In the genomic region with DNA sequence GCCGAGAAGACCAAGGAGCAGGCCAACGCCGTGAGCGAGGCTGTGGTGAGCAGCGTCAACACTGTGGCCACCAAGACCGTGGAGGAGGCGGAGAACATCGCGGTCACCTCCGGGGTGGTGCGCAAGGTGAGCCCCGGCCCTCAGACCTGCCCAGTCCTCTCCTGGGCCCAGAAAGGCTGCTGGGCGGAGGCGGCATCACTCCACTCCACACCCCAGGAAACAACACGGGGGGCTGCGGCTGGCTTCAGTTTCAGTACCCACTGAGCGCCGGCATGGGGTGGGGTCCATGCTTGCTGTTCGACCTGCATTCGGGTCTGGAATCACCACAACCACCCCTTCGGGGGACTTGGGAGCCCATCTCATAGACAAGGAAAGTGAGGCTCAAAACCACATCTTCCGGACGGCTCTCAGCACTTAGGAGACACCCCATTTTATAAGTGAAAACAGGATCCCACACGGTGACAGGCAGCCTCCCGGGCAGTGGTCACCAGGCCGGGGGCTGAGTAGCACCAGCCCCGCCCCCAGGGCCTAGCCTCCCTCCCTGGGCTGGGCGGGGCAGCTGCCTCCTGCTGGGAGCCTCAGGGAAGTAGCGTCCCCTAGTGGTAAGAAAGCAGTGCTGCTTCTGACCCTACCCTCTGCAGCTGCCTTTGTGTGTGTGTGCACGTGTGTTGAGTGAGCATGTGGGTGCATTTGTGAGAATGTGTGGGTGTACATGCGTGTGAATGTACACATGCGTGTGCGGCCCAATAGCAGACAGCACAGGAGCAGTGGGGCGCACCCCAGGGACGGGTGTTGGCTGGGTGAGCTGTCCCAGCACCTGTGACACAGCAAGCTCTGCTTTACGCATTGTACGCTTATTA, we compare ENCODE assay signal across 1 cellular context.
TF ChIP-seq lines count a peak whose summit lies in the region.

No MANE protein-coding gene starts in this region.

TF ChIP-seq in WTC11, 78 proteins besides CTCF, POLR2A, EP300 and RAD21 (continued from another document):
- TF ChIP-seq, protein P1, sequence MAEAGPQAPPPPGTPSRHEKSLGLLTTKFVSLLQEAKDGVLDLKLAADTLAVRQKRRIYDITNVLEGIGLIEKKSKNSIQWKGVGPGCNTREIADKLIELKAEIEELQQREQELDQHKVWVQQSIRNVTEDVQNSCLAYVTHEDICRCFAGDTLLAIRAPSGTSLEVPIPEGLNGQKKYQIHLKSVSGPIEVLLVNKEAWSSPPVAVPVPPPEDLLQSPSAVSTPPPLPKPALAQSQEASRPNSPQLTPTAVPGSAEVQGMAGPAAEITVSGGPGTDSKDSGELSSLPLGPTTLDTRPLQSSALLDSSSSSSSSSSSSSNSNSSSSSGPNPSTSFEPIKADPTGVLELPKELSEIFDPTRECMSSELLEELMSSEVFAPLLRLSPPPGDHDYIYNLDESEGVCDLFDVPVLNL (CRISPR knock-in tag; IDR thresholded peaks at IDR 0.05; ENCODE audit: borderline replicate concordance, low read depth) = no peak
- TF ChIP-seq, protein P2, sequence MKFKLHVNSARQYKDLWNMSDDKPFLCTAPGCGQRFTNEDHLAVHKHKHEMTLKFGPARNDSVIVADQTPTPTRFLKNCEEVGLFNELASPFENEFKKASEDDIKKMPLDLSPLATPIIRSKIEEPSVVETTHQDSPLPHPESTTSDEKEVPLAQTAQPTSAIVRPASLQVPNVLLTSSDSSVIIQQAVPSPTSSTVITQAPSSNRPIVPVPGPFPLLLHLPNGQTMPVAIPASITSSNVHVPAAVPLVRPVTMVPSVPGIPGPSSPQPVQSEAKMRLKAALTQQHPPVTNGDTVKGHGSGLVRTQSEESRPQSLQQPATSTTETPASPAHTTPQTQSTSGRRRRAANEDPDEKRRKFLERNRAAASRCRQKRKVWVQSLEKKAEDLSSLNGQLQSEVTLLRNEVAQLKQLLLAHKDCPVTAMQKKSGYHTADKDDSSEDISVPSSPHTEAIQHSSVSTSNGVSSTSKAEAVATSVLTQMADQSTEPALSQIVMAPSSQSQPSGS (CRISPR knock-in tag; IDR thresholded peaks at IDR 0.05; ENCODE audit: borderline replicate concordance, low read depth) = no peak
- TF ChIP-seq ZNF121 (CRISPR knock-in tag; IDR thresholded peaks at IDR 0.05) (no peak), FOXK1 (CRISPR knock-in tag; IDR thresholded peaks at IDR 0.05) (0 out of 2 replicates have a peak, but pooled peaks have one; percentile 1), MXD4 (CRISPR knock-in tag; IDR thresholded peaks at IDR 0.05; ENCODE audit: borderline replicate concordance) (no peak), ZNF138 (CRISPR knock-in tag; conservative IDR thresholded peaks at IDR 0.05) (no peak), ZNF232 (CRISPR knock-in tag; IDR thresholded peaks at IDR 0.05) (no peak), GRHL2 (CRISPR knock-in tag; IDR thresholded peaks at IDR 0.05; ENCODE audit: insufficient replicate concordance, severe bottlenecking) (no peak), SOX15 (CRISPR knock-in tag; IDR thresholded peaks at IDR 0.05) (no peak), HMGA2 (CRISPR knock-in tag; IDR thresholded peaks at IDR 0.05) (no peak), TCF7 (CRISPR knock-in tag; IDR thresholded peaks at IDR 0.05; ENCODE audit: low read depth) (no peak), GABPB1 (CRISPR knock-in tag; IDR thresholded peaks at IDR 0.05) (no peak), GTF2I (CRISPR knock-in tag; conservative IDR thresholded peaks at IDR 0.05) (no peak), ATF1 (CRISPR knock-in tag; IDR thresholded peaks at IDR 0.05) (no peak), RORB (CRISPR knock-in tag; IDR thresholded peaks at IDR 0.05) (no peak), ZNF281 (CRISPR knock-in tag; IDR thresholded peaks at IDR 0.05) (no peak), ZBTB21 (CRISPR knock-in tag; IDR thresholded peaks at IDR 0.05; ENCODE audit: borderline replicate concordance) (no peak), USF1 (CRISPR knock-in tag; IDR thresholded peaks at IDR 0.05) (no peak)
- TF ChIP-seq, protein P3, sequence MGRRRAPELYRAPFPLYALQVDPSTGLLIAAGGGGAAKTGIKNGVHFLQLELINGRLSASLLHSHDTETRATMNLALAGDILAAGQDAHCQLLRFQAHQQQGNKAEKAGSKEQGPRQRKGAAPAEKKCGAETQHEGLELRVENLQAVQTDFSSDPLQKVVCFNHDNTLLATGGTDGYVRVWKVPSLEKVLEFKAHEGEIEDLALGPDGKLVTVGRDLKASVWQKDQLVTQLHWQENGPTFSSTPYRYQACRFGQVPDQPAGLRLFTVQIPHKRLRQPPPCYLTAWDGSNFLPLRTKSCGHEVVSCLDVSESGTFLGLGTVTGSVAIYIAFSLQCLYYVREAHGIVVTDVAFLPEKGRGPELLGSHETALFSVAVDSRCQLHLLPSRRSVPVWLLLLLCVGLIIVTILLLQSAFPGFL (CRISPR knock-in tag; IDR thresholded peaks at IDR 0.05; ENCODE audit: borderline replicate concordance) = no peak
- TF ChIP-seq, protein P4, sequence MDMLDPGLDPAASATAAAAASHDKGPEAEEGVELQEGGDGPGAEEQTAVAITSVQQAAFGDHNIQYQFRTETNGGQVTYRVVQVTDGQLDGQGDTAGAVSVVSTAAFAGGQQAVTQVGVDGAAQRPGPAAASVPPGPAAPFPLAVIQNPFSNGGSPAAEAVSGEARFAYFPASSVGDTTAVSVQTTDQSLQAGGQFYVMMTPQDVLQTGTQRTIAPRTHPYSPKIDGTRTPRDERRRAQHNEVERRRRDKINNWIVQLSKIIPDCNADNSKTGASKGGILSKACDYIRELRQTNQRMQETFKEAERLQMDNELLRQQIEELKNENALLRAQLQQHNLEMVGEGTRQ (CRISPR knock-in tag; IDR thresholded peaks at IDR 0.05) = peak; percentile 11; the same call in 1 of the 2 replicates
- TF ChIP-seq, protein P5, sequence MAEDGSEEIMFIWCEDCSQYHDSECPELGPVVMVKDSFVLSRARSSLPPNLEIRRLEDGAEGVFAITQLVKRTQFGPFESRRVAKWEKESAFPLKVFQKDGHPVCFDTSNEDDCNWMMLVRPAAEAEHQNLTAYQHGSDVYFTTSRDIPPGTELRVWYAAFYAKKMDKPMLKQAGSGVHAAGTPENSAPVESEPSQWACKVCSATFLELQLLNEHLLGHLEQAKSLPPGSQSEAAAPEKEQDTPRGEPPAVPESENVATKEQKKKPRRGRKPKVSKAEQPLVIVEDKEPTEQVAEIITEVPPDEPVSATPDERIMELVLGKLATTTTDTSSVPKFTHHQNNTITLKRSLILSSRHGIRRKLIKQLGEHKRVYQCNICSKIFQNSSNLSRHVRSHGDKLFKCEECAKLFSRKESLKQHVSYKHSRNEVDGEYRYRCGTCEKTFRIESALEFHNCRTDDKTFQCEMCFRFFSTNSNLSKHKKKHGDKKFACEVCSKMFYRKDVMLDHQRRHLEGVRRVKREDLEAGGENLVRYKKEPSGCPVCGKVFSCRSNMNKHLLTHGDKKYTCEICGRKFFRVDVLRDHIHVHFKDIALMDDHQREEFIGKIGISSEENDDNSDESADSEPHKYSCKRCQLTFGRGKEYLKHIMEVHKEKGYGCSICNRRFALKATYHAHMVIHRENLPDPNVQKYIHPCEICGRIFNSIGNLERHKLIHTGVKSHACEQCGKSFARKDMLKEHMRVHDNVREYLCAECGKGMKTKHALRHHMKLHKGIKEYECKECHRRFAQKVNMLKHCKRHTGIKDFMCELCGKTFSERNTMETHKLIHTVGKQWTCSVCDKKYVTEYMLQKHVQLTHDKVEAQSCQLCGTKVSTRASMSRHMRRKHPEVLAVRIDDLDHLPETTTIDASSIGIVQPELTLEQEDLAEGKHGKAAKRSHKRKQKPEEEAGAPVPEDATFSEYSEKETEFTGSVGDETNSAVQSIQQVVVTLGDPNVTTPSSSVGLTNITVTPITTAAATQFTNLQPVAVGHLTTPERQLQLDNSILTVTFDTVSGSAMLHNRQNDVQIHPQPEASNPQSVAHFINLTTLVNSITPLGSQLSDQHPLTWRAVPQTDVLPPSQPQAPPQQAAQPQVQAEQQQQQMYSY (CRISPR knock-in tag; IDR thresholded peaks at IDR 0.05) = no peak
- TF ChIP-seq, protein P6, sequence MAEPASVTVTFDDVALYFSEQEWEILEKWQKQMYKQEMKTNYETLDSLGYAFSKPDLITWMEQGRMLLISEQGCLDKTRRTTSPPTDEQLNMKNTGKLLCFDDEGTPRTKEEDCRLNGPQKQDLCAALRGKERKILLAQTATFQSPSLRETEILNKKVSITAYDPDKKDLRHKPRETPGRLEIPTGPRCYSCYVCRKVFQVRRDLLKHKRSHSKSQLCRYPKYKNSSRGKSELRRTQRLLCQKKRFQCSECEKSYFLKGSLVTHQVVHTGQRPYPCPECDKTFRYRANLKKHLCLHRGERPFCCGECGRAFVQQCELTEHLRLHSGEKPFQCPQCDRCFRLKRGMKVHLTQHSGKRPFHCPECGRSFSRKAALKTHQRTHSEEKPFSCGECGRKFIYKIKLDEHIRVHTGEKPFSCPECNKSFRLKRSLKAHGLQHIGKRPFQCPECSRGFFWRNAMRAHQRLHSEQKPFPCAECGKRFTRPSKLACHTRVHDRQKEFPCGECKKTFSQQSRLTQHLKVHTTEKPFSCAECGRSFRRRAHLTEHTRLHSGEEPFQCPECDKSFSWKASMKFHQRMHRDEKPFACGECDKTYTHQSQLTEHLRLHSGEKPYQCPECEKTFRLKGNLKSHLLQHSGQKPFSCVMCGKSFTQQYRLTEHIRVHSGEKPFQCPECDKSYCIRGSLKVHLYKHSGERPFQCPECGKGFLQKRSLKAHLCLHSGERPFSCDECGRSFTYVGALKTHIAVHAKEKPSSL (CRISPR knock-in tag; conservative IDR thresholded peaks at IDR 0.05) = no peak
- TF ChIP-seq, protein P7, sequence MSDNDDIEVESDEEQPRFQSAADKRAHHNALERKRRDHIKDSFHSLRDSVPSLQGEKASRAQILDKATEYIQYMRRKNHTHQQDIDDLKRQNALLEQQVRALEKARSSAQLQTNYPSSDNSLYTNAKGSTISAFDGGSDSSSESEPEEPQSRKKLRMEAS (CRISPR knock-in tag; IDR thresholded peaks at IDR 0.05) = peak; percentile 42; the same call in 1 of the 2 replicates
- TF ChIP-seq, protein P8, sequence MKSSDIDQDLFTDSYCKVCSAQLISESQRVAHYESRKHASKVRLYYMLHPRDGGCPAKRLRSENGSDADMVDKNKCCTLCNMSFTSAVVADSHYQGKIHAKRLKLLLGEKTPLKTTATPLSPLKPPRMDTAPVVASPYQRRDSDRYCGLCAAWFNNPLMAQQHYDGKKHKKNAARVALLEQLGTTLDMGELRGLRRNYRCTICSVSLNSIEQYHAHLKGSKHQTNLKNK (CRISPR knock-in tag; IDR thresholded peaks at IDR 0.05) = no peak
- TF ChIP-seq, protein P9, sequence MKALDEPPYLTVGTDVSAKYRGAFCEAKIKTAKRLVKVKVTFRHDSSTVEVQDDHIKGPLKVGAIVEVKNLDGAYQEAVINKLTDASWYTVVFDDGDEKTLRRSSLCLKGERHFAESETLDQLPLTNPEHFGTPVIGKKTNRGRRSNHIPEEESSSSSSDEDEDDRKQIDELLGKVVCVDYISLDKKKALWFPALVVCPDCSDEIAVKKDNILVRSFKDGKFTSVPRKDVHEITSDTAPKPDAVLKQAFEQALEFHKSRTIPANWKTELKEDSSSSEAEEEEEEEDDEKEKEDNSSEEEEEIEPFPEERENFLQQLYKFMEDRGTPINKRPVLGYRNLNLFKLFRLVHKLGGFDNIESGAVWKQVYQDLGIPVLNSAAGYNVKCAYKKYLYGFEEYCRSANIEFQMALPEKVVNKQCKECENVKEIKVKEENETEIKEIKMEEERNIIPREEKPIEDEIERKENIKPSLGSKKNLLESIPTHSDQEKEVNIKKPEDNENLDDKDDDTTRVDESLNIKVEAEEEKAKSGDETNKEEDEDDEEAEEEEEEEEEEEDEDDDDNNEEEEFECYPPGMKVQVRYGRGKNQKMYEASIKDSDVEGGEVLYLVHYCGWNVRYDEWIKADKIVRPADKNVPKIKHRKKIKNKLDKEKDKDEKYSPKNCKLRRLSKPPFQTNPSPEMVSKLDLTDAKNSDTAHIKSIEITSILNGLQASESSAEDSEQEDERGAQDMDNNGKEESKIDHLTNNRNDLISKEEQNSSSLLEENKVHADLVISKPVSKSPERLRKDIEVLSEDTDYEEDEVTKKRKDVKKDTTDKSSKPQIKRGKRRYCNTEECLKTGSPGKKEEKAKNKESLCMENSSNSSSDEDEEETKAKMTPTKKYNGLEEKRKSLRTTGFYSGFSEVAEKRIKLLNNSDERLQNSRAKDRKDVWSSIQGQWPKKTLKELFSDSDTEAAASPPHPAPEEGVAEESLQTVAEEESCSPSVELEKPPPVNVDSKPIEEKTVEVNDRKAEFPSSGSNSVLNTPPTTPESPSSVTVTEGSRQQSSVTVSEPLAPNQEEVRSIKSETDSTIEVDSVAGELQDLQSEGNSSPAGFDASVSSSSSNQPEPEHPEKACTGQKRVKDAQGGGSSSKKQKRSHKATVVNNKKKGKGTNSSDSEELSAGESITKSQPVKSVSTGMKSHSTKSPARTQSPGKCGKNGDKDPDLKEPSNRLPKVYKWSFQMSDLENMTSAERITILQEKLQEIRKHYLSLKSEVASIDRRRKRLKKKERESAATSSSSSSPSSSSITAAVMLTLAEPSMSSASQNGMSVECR (CRISPR knock-in tag; IDR thresholded peaks at IDR 0.05; ENCODE audit: borderline replicate concordance) = no peak
